Comparison of ENCODE assay signal across 11 cellular contexts in genomic region chr19:13096968-13097330, GRCh38. TPM values are rescaled to one million over a fixed set of nuclear protein-coding genes. Genes with fewer than 3 reads are reported as not detected.
A peak's percentile ranks its signal among the peaks of the same experiment; 100 is the strongest.
DNase-seq lines count a peak whose midpoint lies in the region; ATAC-seq lines count a peak whose summit lies in the region.
"Had no signal": no experiment of that assay in that cellular context is flagged by ENCODE, and none has a peak within 500 bp of the region (broad histone marks: within the 10 kb centered on the region; RNA-seq: fewer than 3 reads in every experiment).

No MANE protein-coding gene starts in this region.

- peaks cover 4% of the 10 kb centered on the region for H3K9me3 Mint-ChIP-seq in activated CD8-positive, alpha-beta memory T cell treated with anti-CD3 and anti-CD28 coated beads, Interleukin-2, amount 10 ng/mL, durations not matched to agents 7 days and 5 days (ENCODE audit: low read depth)

- CTCF ChIA-PET in activated CD8-positive, alpha-beta memory T cell treated with anti-CD3 and anti-CD28 coated beads, Interleukin-2, amount 10 ng/mL, durations not matched to agents 7 days and 5 days (lab: Charles Lee), result interaction anchor here (0.6 to 8.5 kb wide), 3 partner anchors 9 to 117 kb away, joined by 3 to 178 read pairs (median 5); no protein-coding TSS in a partner anchor

- H3K27ac Mint-ChIP-seq in activated CD8-positive, alpha-beta memory T cell treated with anti-CD3 and anti-CD28 coated beads, Interleukin-2, amount 10 ng/mL, durations not matched to agents 7 days and 5 days, result peak overlapping the region; percentile 40
- H3K27ac Mint-ChIP-seq in T-helper 17 cell, result no peak overlapping the region

- H3K4me3 Mint-ChIP-seq in activated CD8-positive, alpha-beta memory T cell treated with anti-CD3 and anti-CD28 coated beads, Interleukin-2, amount 10 ng/mL, durations not matched to agents 7 days and 5 days, result no peak overlapping the region
- peak overlapping the region; percentile 93 for H3K4me3 Mint-ChIP-seq in T-helper 17 cell

- H3K4me1 Mint-ChIP-seq in activated CD8-positive, alpha-beta memory T cell treated with anti-CD3 and anti-CD28 coated beads, Interleukin-2, amount 10 ng/mL, durations not matched to agents 7 days and 5 days, result peaks cover 32% of the 10 kb centered on the region
- peaks cover 42% of the 10 kb centered on the region for H3K4me1 Mint-ChIP-seq in T-helper 17 cell

- ATAC-seq in activated CD8-positive, alpha-beta memory T cell treated with anti-CD3 and anti-CD28 coated beads, Interleukin-2, amount 10 ng/mL, durations not matched to agents 7 days and 5 days, result no peak
- no peak for ATAC-seq in T-helper 17 cell
- ATAC-seq: body of pancreas, sciatic nerve had no signal

- H3K36me3 Mint-ChIP-seq in activated CD8-positive, alpha-beta memory T cell treated with anti-CD3 and anti-CD28 coated beads, Interleukin-2, amount 10 ng/mL, durations not matched to agents 7 days and 5 days, result peaks cover 5% of the 10 kb centered on the region
- H3K36me3 Mint-ChIP-seq in T-helper 17 cell (ENCODE audit: low read depth), result peaks cover 2% of the 10 kb centered on the region

- no peak for DNase-seq in activated CD8-positive, alpha-beta memory T cell treated with anti-CD3 and anti-CD28 coated beads, Interleukin-2, amount 10 ng/mL, durations not matched to agents 7 days and 5 days
- no peak for DNase-seq in activated CD8-positive, alpha-beta memory T cell treated with anti-CD3 and anti-CD28 coated beads, Interleukin-2, amount 50 U/mL, for 4 hours
- DNase-seq in T-helper 17 cell, result no peak
- DNase-seq in superior temporal gyrus (ENCODE audit: extremely low spot score), result peak; percentile 28
- DNase-seq in D341Med (ENCODE audit: low spot score), result no peak
- no peak for DNase-seq in effector CD4-positive, alpha-beta T cell
- DNase-seq in NCI-H1048 (lab: John Stamatoyannopoulos, UW), result no peak
- DNase-seq: body of pancreas, NCI-H187 treated with DMSO at 0.1 percent for 48 hours had no signal

- peaks cover 52% of the 10 kb centered on the region for H3K27me3 Mint-ChIP-seq in activated CD8-positive, alpha-beta memory T cell treated with anti-CD3 and anti-CD28 coated beads, Interleukin-2, amount 10 ng/mL, durations not matched to agents 7 days and 5 days
- H3K27me3 Mint-ChIP-seq in T-helper 17 cell, result peaks cover 7% of the 10 kb centered on the region

- no peaks in the 10 kb centered on the region for H3K27me3 ChIP-seq in layer of hippocampus (ENCODE audit: control insufficient read depth, insufficient read depth, low read length)

- H3K9me3 ChIP-seq in T-helper 17 cell (ENCODE audit: control insufficient read depth, low read length, poor library complexity, severe bottlenecking), result no peaks in the 10 kb centered on the region
- H3K9me3 ChIP-seq: body of pancreas had no signal

- peak overlapping the region; percentile 52 for H3K27ac ChIP-seq in layer of hippocampus (ENCODE audit: low read depth, low read length)

RNA-seq across cellular contexts. Expression of gene LYL1, which starts 5.7 kb away (rescaled TPM):
- under 1 TPM; 0.49 to 0.64 TPM for total RNA-seq in activated CD8-positive, alpha-beta memory T cell treated with anti-CD3 and anti-CD28 coated beads, Interleukin-2, amount 10 ng/mL, durations not matched to agents 7 days and 5 days
- 10 to 100 TPM in 1 of 2 donors, 1 to 10 TPM in 1; 6.9 to 17.9 TPM for total RNA-seq in T-helper 17 cell

RNA-seq across cellular contexts. Expression of gene TRMT1, which starts 19.6 kb away (rescaled TPM):
- total RNA-seq in activated CD8-positive, alpha-beta memory T cell treated with anti-CD3 and anti-CD28 coated beads, Interleukin-2, amount 10 ng/mL, durations not matched to agents 7 days and 5 days, result 10 to 100 TPM; 43.2 to 50.2 TPM
- 10 to 100 TPM; 60.3 to 72.3 TPM for total RNA-seq in T-helper 17 cell

RNA-seq across cellular contexts. Expression of gene NACC1, which starts 21.1 kb away (rescaled TPM):
- total RNA-seq in activated CD8-positive, alpha-beta memory T cell treated with anti-CD3 and anti-CD28 coated beads, Interleukin-2, amount 10 ng/mL, durations not matched to agents 7 days and 5 days, result 10 to 100 TPM; 82.2 to 96.0 TPM
- total RNA-seq in T-helper 17 cell, result 10 to 100 TPM; 23.1 to 26.4 TPM

RNA-seq across cellular contexts. Expression of gene STX10, which starts 53.2 kb away (rescaled TPM):
- total RNA-seq in activated CD8-positive, alpha-beta memory T cell treated with anti-CD3 and anti-CD28 coated beads, Interleukin-2, amount 10 ng/mL, durations not matched to agents 7 days and 5 days, result 10 to 100 TPM; 58.6 to 70.1 TPM
- total RNA-seq in T-helper 17 cell, result 10 to 100 TPM; 33.5 TPM

RNA-seq across cellular contexts. Expression of gene IER2, which starts 53.3 kb away (rescaled TPM):
- total RNA-seq in activated CD8-positive, alpha-beta memory T cell treated with anti-CD3 and anti-CD28 coated beads, Interleukin-2, amount 10 ng/mL, durations not matched to agents 7 days and 5 days, result 100 to 1,000 TPM; 148 to 209 TPM
- 100 to 1,000 TPM; 376 to 523 TPM for total RNA-seq in T-helper 17 cell

Comparison
In these comparisons a context has a peak if more than half of its experiments do, and no peak if none do; other contexts are left out.
1. RNA of gene LYL1, which starts 5.7 kb away (total RNA-seq): 6.9 to 17.9 TPM in T-helper 17 cell; 0.49 to 0.64 TPM in activated CD8-positive, alpha-beta memory T cell treated with anti-CD3 and anti-CD28 coated beads, Interleukin-2, amount 10 ng/mL, durations not matched to agents 7 days and 5 days; every median in the first group is over 4 times any median in the second.